Comparison of ENCODE assay signal across 25 cellular contexts in genomic region chr1:173886746-173887611, GRCh38. TPM values are rescaled to one million over a fixed set of nuclear protein-coding genes. Genes with fewer than 3 reads are reported as not detected.
"Had no signal": no experiment of that assay in that cellular context is flagged by ENCODE, and none has a peak within 500 bp of the region (broad histone marks: within the 10 kb centered on the region; RNA-seq: fewer than 3 reads in every experiment).

No MANE protein-coding gene starts in this region.

- H3K27me3 ChIP-seq: brain microvascular endothelial cell, colonic mucosa, esophagus muscularis mucosa, gastroesophageal sphincter, heart right ventricle, pancreas, right lobe of liver, testis, upper lobe of right lung had no signal

- H3K4me3 Mint-ChIP-seq: activated T-helper 17 cell treated with anti-CD3 and anti-CD28 coated beads, Interleukin-2, amount 50 U/mL, for 72 hours; memory B cell; naive B cell; stimulated activated memory B cell treated with anti-CD40 and anti-IgM and Interleukin-4, amounts not matched to agents 10 μg/mL and 1 μg/mL and 100 μg/mL, for 72 hours had no signal

- H3K27ac ChIP-seq: brain microvascular endothelial cell, colonic mucosa, esophagus muscularis mucosa, gastroesophageal sphincter, left ventricle myocardium inferior, pancreas, right lobe of liver, testis, upper lobe of right lung had no signal

- H3K27me3 Mint-ChIP-seq: activated T-helper 17 cell treated with anti-CD3 and anti-CD28 coated beads, Interleukin-2, amount 50 U/mL, for 72 hours; memory B cell; naive B cell; stimulated activated memory B cell treated with anti-CD40 and anti-IgM and Interleukin-4, amounts not matched to agents 10 μg/mL and 1 μg/mL and 100 μg/mL, for 72 hours had no signal

- H3K9me3 Mint-ChIP-seq: activated T-helper 17 cell treated with anti-CD3 and anti-CD28 coated beads, Interleukin-2, amount 50 U/mL, for 72 hours; memory B cell; naive B cell; stimulated activated memory B cell treated with anti-CD40 and anti-IgM and Interleukin-4, amounts not matched to agents 10 μg/mL and 1 μg/mL and 100 μg/mL, for 72 hours had no signal

- H3K27ac Mint-ChIP-seq: activated T-helper 17 cell treated with anti-CD3 and anti-CD28 coated beads, Interleukin-2, amount 50 U/mL, for 72 hours; memory B cell; stimulated activated memory B cell treated with anti-CD40 and anti-IgM and Interleukin-4, amounts not matched to agents 10 μg/mL and 1 μg/mL and 100 μg/mL, for 72 hours had no signal

- H3K4me3 ChIP-seq: colonic mucosa, esophagus muscularis mucosa, gastroesophageal sphincter, heart right ventricle, left ventricle myocardium inferior, mucosa of descending colon, pancreas, right lobe of liver, testis, upper lobe of right lung had no signal

- DNase-seq: activated naive CD4-positive, alpha-beta T cell; aorta; brain microvascular endothelial cell; central memory CD4-positive, alpha-beta T cell; colonic mucosa; heart right ventricle; kidney glomerular epithelial cell; left ventricle myocardium inferior; mucosa of descending colon; naive B cell; pancreas; right lobe of liver; small intestine; stimulated activated CD4-positive, alpha-beta T cell treated with anti-CD3 and anti-CD28 coated beads, Interleukin-4, amount 100 ng/mL, for 1 hour; T-helper 1 cell; T1000; testis; upper lobe of right lung had no signal

- ATAC-seq: gastroesophageal sphincter; heart right ventricle; mucosa of descending colon; pancreas; right lobe of liver; SK-N-SH treated with all-trans-retinoic acid at 6 μM for 48 hours; stimulated activated memory B cell treated with anti-CD40 and anti-IgM and Interleukin-4, amounts not matched to agents 10 μg/mL and 1 μg/mL and 100 μg/mL, for 72 hours; upper lobe of right lung had no signal

RNA-seq across cellular contexts. Expression of gene SERPINC1, which starts 30.1 kb away (rescaled TPM):
- total RNA-seq: aorta, esophagus muscularis mucosa, gastroesophageal sphincter, left ventricle myocardium inferior, mucosa of descending colon, pulmonary artery endothelial cell, upper lobe of right lung had no signal
